In the genomic region with DNA sequence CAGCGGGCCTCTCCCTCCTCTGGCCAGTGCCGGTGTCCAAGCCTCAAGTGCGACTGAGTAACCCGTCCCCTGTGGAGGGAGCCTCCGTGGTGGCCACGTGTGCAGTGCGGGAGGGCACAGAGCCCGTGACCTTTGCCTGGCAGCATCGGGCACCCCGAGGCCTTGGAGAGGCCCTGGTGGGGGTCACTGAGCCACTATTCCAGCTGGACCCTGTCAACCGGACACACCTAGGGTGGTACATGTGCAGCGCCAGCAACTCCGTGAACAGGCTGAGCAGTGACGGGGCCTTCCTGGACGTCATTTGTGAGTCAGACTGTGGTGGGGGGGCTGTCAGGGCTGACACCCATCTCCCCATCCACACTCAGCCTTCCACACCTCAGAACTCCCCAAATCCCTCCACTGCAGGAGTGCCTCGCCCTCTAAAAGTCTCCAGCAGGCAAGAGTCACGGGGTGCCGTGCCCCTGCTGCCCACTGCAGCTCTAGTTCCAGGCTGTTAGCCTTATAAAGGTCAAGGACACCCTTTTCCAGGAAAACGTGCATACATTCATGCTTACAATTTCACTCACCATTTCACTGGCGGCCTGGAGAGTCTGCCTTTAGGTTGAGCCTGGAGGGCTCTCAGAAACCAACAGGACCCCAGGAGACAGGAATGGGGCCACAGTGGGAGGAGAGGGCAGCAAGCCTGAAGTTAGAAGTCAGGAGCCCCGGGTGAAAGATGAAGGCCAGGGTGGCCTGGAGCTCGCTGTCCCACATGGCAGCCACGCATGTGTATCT, we compare ENCODE assay signal across 1 cellular context.
TF ChIP-seq lines count a peak whose summit lies in the region.

No MANE protein-coding gene starts in this region.

TF ChIP-seq in HepG2, 621 proteins besides CTCF, POLR2A, EP300 and RAD21 (continues in another document):
- no peak for TF ChIP-seq TFAP4 (IDR thresholded peaks at IDR 0.05; ENCODE audit: borderline replicate concordance, low read depth)
- TF ChIP-seq, protein P1, sequence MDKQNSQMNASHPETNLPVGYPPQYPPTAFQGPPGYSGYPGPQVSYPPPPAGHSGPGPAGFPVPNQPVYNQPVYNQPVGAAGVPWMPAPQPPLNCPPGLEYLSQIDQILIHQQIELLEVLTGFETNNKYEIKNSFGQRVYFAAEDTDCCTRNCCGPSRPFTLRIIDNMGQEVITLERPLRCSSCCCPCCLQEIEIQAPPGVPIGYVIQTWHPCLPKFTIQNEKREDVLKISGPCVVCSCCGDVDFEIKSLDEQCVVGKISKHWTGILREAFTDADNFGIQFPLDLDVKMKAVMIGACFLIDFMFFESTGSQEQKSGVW (CRISPR knock-in tag; IDR thresholded peaks at IDR 0.05; ENCODE audit: borderline replicate concordance) = no peak
- peak; percentile 49 for TF ChIP-seq RARA (CRISPR knock-in tag; IDR thresholded peaks at IDR 0.05)
- TF ChIP-seq ZNF251 (CRISPR knock-in tag; IDR thresholded peaks at IDR 0.05) = no peak
- no peak for TF ChIP-seq TGIF2 (CRISPR knock-in tag; IDR thresholded peaks at IDR 0.05)
- no peak for TF ChIP-seq ZNF33B (CRISPR knock-in tag; IDR thresholded peaks at IDR 0.05)
- TF ChIP-seq SOX5 (CRISPR knock-in tag; IDR thresholded peaks at IDR 0.05; ENCODE audit: borderline replicate concordance) = no peak
- TF ChIP-seq NFIB (CRISPR knock-in tag; IDR thresholded peaks at IDR 0.05; ENCODE audit: borderline replicate concordance) = no peak
- TF ChIP-seq RXRA (CRISPR knock-in tag; IDR thresholded peaks at IDR 0.05) = 0 out of 2 replicates have a peak, but pooled peaks have one; percentile 39
- TF ChIP-seq ZMYM2 (CRISPR knock-in tag; IDR thresholded peaks at IDR 0.05) = no peak
- TF ChIP-seq ZSCAN25 (CRISPR knock-in tag; IDR thresholded peaks at IDR 0.05) = no peak
- TF ChIP-seq ZBED4 (CRISPR knock-in tag; IDR thresholded peaks at IDR 0.05; ENCODE audit: borderline replicate concordance) = no peak
- no peak for TF ChIP-seq SYNCRIP (IDR thresholded peaks at IDR 0.05; ENCODE audit: insufficient read depth, low read depth, low read length)
- no peak for TF ChIP-seq HNF1B (CRISPR knock-in tag; IDR thresholded peaks at IDR 0.05)
- no peak for TF ChIP-seq ZNF441 (CRISPR knock-in tag; IDR thresholded peaks at IDR 0.05; ENCODE audit: borderline replicate concordance)
- no peak for TF ChIP-seq KDM4B (CRISPR knock-in tag; IDR thresholded peaks at IDR 0.05)
- TF ChIP-seq TFE3 (CRISPR knock-in tag; IDR thresholded peaks at IDR 0.05) = no peak
- no peak for TF ChIP-seq EED (CRISPR knock-in tag; IDR thresholded peaks at IDR 0.05)
- peak; percentile 18; the same call in 1 of the 2 replicates for TF ChIP-seq HIC2 (CRISPR knock-in tag; IDR thresholded peaks at IDR 0.05; ENCODE audit: low read depth)
- TF ChIP-seq TARDBP (CRISPR knock-in tag; IDR thresholded peaks at IDR 0.05) = no peak
- TF ChIP-seq ARID5B (CRISPR knock-in tag; IDR thresholded peaks at IDR 0.05) = 0 out of 2 replicates have a peak, but pooled peaks have one; percentile 36
- no peak for TF ChIP-seq ZNF292 (CRISPR knock-in tag; IDR thresholded peaks at IDR 0.05; ENCODE audit: borderline replicate concordance, low read depth)
- no peak for TF ChIP-seq ZFP91 (CRISPR knock-in tag; IDR thresholded peaks at IDR 0.05; ENCODE audit: borderline replicate concordance)
- TF ChIP-seq TOPORS (CRISPR knock-in tag; IDR thresholded peaks at IDR 0.05) = no peak
- no peak for TF ChIP-seq AKAP8 (CRISPR knock-in tag; IDR thresholded peaks at IDR 0.05)
- no peak for TF ChIP-seq PHF5A (CRISPR knock-in tag; IDR thresholded peaks at IDR 0.05; ENCODE audit: low read depth, unreplicated experiment)
- TF ChIP-seq SOX13 (IDR thresholded peaks at IDR 0.05) = no peak
- TF ChIP-seq SOX13 (CRISPR knock-in tag; conservative IDR thresholded peaks at IDR 0.05 in 1 of 2, IDR thresholded peaks at IDR 0.05 in 1 of 2) = no peak
- TF ChIP-seq, protein P2, sequence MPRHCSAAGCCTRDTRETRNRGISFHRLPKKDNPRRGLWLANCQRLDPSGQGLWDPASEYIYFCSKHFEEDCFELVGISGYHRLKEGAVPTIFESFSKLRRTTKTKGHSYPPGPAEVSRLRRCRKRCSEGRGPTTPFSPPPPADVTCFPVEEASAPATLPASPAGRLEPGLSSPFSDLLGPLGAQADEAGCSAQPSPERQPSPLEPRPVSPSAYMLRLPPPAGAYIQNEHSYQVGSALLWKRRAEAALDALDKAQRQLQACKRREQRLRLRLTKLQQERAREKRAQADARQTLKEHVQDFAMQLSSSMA (CRISPR knock-in tag; IDR thresholded peaks at IDR 0.05) = no peak
- TF ChIP-seq, protein P3, sequence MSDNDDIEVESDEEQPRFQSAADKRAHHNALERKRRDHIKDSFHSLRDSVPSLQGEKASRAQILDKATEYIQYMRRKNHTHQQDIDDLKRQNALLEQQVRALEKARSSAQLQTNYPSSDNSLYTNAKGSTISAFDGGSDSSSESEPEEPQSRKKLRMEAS (IDR thresholded peaks at IDR 0.05) = 0 out of 2 replicates have a peak, but pooled peaks have one; percentile 18
- TF ChIP-seq BCL6 (CRISPR knock-in tag; IDR thresholded peaks at IDR 0.05) = peak; percentile 67
- TF ChIP-seq THYN1 (CRISPR knock-in tag; IDR thresholded peaks at IDR 0.05; ENCODE audit: borderline replicate concordance, low read depth) = no peak
- TF ChIP-seq ZFP36L2 (CRISPR knock-in tag; IDR thresholded peaks at IDR 0.05) = no peak
- TF ChIP-seq ZNF773 (CRISPR knock-in tag; IDR thresholded peaks at IDR 0.05; ENCODE audit: borderline replicate concordance) = no peak
- no peak for TF ChIP-seq RORA (CRISPR knock-in tag; IDR thresholded peaks at IDR 0.05)
- no peak for TF ChIP-seq ZSCAN5A (CRISPR knock-in tag; IDR thresholded peaks at IDR 0.05; ENCODE audit: borderline replicate concordance)
- TF ChIP-seq ZNF878 (CRISPR knock-in tag; IDR thresholded peaks at IDR 0.05) = no peak
